Comparison of ENCODE assay signal across 26 cellular contexts in the genomic region with DNA sequence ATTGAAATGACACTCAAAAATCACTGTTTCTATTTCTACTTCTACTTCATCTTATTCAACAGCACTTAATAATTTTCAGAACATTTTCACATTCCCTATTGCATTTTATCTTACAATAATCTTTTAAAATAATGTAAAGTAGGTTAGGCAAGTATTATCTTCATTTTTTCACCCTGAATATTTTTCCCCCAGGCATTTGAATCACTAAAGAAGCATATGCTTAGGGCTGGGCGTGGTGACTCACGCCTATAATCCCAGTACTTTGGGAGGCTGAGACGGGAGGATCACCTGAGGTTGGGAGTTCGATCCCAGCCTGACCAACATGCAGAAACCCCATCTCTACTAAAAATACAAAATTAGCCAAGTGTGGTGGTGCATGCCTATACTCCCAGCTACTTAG.
"Had no signal": no experiment of that assay in that cellular context is flagged by ENCODE, and none has a peak within 500 bp of the region (broad histone marks: within the 10 kb centered on the region; RNA-seq: fewer than 3 reads in every experiment).

No MANE protein-coding gene starts in this region.

- H3K4me3 ChIP-seq: psoas muscle, right lobe of liver, sigmoid colon, suprapubic skin, testis, tibial artery, transverse colon, upper lobe of left lung, vagina had no signal

- DNase-seq: naive thymus-derived CD8-positive, alpha-beta T cell; nephron progenitor cell; nucleus accumbens; posterior cingulate gyrus; psoas muscle; right cardiac atrium; right lobe of liver; sigmoid colon; small intestine; stimulated activated CD4-positive, alpha-beta T cell treated with anti-CD3 and anti-CD28 coated beads, Interleukin-15, amount 100 ng/mL, for 24 hours; stimulated activated CD4-positive, alpha-beta T cell treated with anti-CD3 and anti-CD28 coated beads, Interleukin-2, amount 100 ng/mL, for 24 hours; stimulated activated CD4-positive, alpha-beta T cell treated with anti-CD3 and anti-CD28 coated beads, Interleukin-2, amount 100 ng/mL, for 48 hours; stimulated activated CD4-positive, alpha-beta T cell treated with anti-CD3 and anti-CD28 coated beads, Interleukin-4, amount 100 ng/mL, for 4 hours; stimulated activated CD8-positive, alpha-beta memory T cell treated with anti-CD3 and anti-CD28 coated beads, Interleukin-4, amount 100 ng/mL, for 48 hours; stimulated activated naive CD4-positive, alpha-beta T cell; stimulated activated naive CD8-positive, alpha-beta T cell treated with anti-CD3 and anti-CD28 coated beads, Interleukin-15, amount 100 ng/mL, for 72 hours; stimulated activated naive CD8-positive, alpha-beta T cell treated with anti-CD3 and anti-CD28 coated beads, Interleukin-15, Interleukin-2, amounts not matched to agents 100 U/mL and 50 U/mL, for 24 hours; substantia nigra; testis; tibial artery; transverse colon; upper lobe of left lung had no signal

- ATAC-seq: naive thymus-derived CD8-positive, alpha-beta T cell; natural killer cell treated with Interleukin-12 subunit alpha and Interleukin-12 subunit beta and Interleukin-15 and Interleukin-18, amount 100 ng/mL, for 72 hours; psoas muscle; right cardiac atrium; right lobe of liver; stimulated activated memory B cell treated with anti-CD40 and anti-IgM and Interleukin-4, amounts not matched to agents 10 μg/mL and 1 μg/mL and 100 μg/mL, for 72 hours; stimulated activated naive CD8-positive, alpha-beta T cell treated with anti-CD3 and anti-CD28 coated beads, Interleukin-15, amount 100 ng/mL, for 72 hours; stimulated activated naive CD8-positive, alpha-beta T cell treated with anti-CD3 and anti-CD28 coated beads, Interleukin-15, Interleukin-2, amounts not matched to agents 100 U/mL and 50 U/mL, for 24 hours had no signal
